In the genomic region with DNA sequence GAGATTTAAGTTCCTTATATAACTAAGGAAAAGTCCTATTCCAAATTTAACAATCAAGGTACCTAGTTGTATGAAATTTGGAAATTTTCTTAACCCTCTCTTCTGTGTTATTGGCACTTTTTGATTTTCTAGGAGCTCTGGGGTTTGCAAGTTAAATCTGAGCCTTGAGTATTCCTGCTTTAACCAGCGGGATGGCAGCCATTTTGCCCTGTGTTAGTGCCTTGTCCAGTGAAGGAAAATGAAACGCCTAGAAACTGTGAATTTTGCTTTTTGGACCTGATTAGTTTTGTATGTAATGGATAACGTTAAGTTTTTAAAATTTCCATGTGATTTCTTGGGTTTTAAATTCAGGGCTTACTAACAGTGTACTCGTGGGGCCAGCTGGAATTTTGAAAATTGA, we compare ENCODE assay signal across 21 cellular contexts. TPM values are rescaled to one million over a fixed set of nuclear protein-coding genes. Genes with fewer than 3 reads are reported as not detected.
A peak's percentile ranks its signal among the peaks of the same experiment; 100 is the strongest.
DNase-seq lines count a peak whose midpoint lies in the region; ATAC-seq, FAIRE-seq and TF ChIP-seq lines count a peak whose summit lies in the region.
"Had no signal": no experiment of that assay in that cellular context is flagged by ENCODE, and none has a peak within 500 bp of the region (broad histone marks: within the 10 kb centered on the region; RNA-seq: fewer than 3 reads in every experiment).

No MANE protein-coding gene starts in this region.

- TF ChIP-seq CTCF in A549 (IDR thresholded peaks at IDR 0.05), result no peak
- TF ChIP-seq CTCF in endodermal cell (conservative IDR thresholded peaks at IDR 0.05), result no peak
- TF ChIP-seq CTCF in lower leg skin (IDR thresholded peaks at IDR 0.05), result no peak
- no peak for TF ChIP-seq CTCF in spleen (IDR thresholded peaks at IDR 0.05 in 8 of 11, conservative IDR thresholded peaks at IDR 0.05 in 3 of 11)

- CTCF ChIA-PET in A549 (lab: Yijun Ruan, JAX), result interaction anchor here (1.0 to 2.9 kb wide), 2 partner anchors 11 to 12 kb away, joined by 3 to 9 read pairs; no protein-coding TSS in a partner anchor

- H3K9me3 ChIP-seq in A549, result no peaks in the 10 kb centered on the region
- H3K9me3 ChIP-seq in endodermal cell (ENCODE audit: control insufficient read depth, low read length), result no peaks in the 10 kb centered on the region
- no peaks in the 10 kb centered on the region for H3K9me3 ChIP-seq in spleen
- H3K9me3 ChIP-seq: heart right ventricle, pancreas had no signal

- ATAC-seq in A549 (no peak), naive B cell (ENCODE audit: low read depth in 2 of 2) (no peak), GM21515 (IDR thresholded peaks at IDR 0.05; ENCODE audit: unreplicated experiment) (no peak)
- ATAC-seq: naive thymus-derived CD8-positive, alpha-beta T cell had no signal

- no peaks in the 10 kb centered on the region for H3K9me3 Mint-ChIP-seq in endodermal cell
- H3K9me3 Mint-ChIP-seq in naive B cell, result peaks cover 0 to 6% (median 0%) of the 10 kb centered on the region in 7 donors
- H3K9me3 Mint-ChIP-seq: activated CD4-positive, alpha-beta memory T cell treated with anti-CD3 and anti-CD28 coated beads for 36 hours; activated naive CD4-positive, alpha-beta T cell treated with anti-CD3 and anti-CD28 coated beads for 36 hours; naive thymus-derived CD8-positive, alpha-beta T cell had no signal

- POLR2A ChIA-PET in A549 (lab: Yijun Ruan, JAX), result no interaction called here

- TF ChIP-seq RAD21 in A549 (conservative IDR thresholded peaks at IDR 0.05 in 1 of 2, IDR thresholded peaks at IDR 0.05 in 1 of 2) (no peak), Ishikawa (IDR thresholded peaks at IDR 0.05; ENCODE audit: low read depth) (no peak)

- no peaks in the 10 kb centered on the region for H3K27me3 ChIP-seq in endodermal cell (ENCODE audit: control insufficient read depth, insufficient read depth, low read length, poor library complexity, severe bottlenecking)
- no peaks in the 10 kb centered on the region for H3K27me3 ChIP-seq in spleen (replicated peaks in 1 of 7)
- H3K27me3 ChIP-seq: heart right ventricle, pancreas had no signal

- H3K4me1 ChIP-seq in A549 (peaks cover 52% of the 10 kb centered on the region), endodermal cell (ENCODE audit: control insufficient read depth, insufficient read depth, low read length) (no peaks in the 10 kb centered on the region), spleen (peaks cover 3 to 89% (median 32%) of the 10 kb centered on the region in 6 donors)

- WGBS in A549 (ENCODE audit: missing lambda C conversion rate), result 86% methylated on average over 4 of the region's 4 CpGs
- 92 to 96% methylated on average over 2 to 4 of the region's 4 CpGs for WGBS in endodermal cell (ENCODE audit: insufficient coverage in 1 of 2, insufficient read length in 1 of 2), 2 experiments
- WGBS in lower leg skin, 2 donors, result 79 to 82% methylated on average over 4 of the region's 4 CpGs
- 84 to 95% (median 91%) methylated on average over 4 of the region's 4 CpGs for WGBS in spleen, 5 donors

- H3K4me1 Mint-ChIP-seq in endodermal cell, result peaks cover 11% of the 10 kb centered on the region
- H3K4me1 Mint-ChIP-seq in naive B cell, result peaks cover 37 to 69% (median 61%) of the 10 kb centered on the region in 3 donors

- H3K36me3 ChIP-seq in endodermal cell (ENCODE audit: control insufficient read depth, insufficient read depth, low read length) (no peaks in the 10 kb centered on the region), spleen (peaks cover 0 to 9% (median 0%) of the 10 kb centered on the region in 6 donors)
- H3K36me3 ChIP-seq: heart right ventricle, pancreas had no signal

- no peak for TF ChIP-seq POLR2A in A549 (IDR thresholded peaks at IDR 0.05; ENCODE audit: low read length)
- TF ChIP-seq POLR2A in lower leg skin (IDR thresholded peaks at IDR 0.05), result no peak
- no peak for TF ChIP-seq POLR2A in spleen (IDR thresholded peaks at IDR 0.05)

- H3K27me3 Mint-ChIP-seq in endodermal cell (ENCODE audit: insufficient read depth) (no peaks in the 10 kb centered on the region), naive B cell (no peaks in the 10 kb centered on the region)
- H3K27me3 Mint-ChIP-seq: activated CD4-positive, alpha-beta memory T cell treated with anti-CD3 and anti-CD28 coated beads for 36 hours; CD4-positive, CD25-positive, alpha-beta regulatory T cell; naive thymus-derived CD8-positive, alpha-beta T cell had no signal

- H3K27ac Mint-ChIP-seq in endodermal cell (peak overlapping the region; percentile 71), naive B cell (peak overlapping the region; percentile 24 to 75 (median 41))
- H3K27ac Mint-ChIP-seq: activated CD4-positive, alpha-beta memory T cell treated with anti-CD3 and anti-CD28 coated beads for 36 hours; activated naive CD4-positive, alpha-beta T cell treated with anti-CD3 and anti-CD28 coated beads for 36 hours; CD4-positive, CD25-positive, alpha-beta regulatory T cell had no signal

- no peak for DNase-seq in A549 (ENCODE audit: low read depth in 1 of 2, low spot score in 1 of 2)
- DNase-seq in endodermal cell, result no peak
- no peak for DNase-seq in naive B cell
- DNase-seq in stimulated activated CD4-positive, alpha-beta T cell treated with anti-CD3 and anti-CD28 coated beads, Interleukin-1b, Interleukin-23, amount 100 ng/mL, for 48 hours, result no peak
- no peak for DNase-seq in lower leg skin (ENCODE audit: low spot score in 2 of 2)
- no peak for DNase-seq in spleen
- DNase-seq: activated CD4-positive, alpha-beta memory T cell treated with anti-CD3 and anti-CD28 coated beads for 36 hours; activated naive CD4-positive, alpha-beta T cell treated with anti-CD3 and anti-CD28 coated beads for 36 hours; CD4-positive, CD25-positive, alpha-beta regulatory T cell; DMS79; heart right ventricle; KG1; naive thymus-derived CD8-positive, alpha-beta T cell; NCI-H1930; NCI-H524 treated with DMSO at 0.1 percent for 48 hours; pancreas; stimulated activated CD4-positive, alpha-beta T cell treated with anti-CD3 and anti-CD28 coated beads, Interleukin-2, amount 100 ng/mL, for 24 hours had no signal

- H3K9ac ChIP-seq in endodermal cell (ENCODE audit: extremely low read depth, low read length, poor library complexity, severe bottlenecking), result no peak overlapping the region

- H3K4me3 Mint-ChIP-seq in endodermal cell, result no peak overlapping the region
- H3K4me3 Mint-ChIP-seq in naive B cell, result no peak overlapping the region
- H3K4me3 Mint-ChIP-seq: activated CD4-positive, alpha-beta memory T cell treated with anti-CD3 and anti-CD28 coated beads for 36 hours; activated naive CD4-positive, alpha-beta T cell treated with anti-CD3 and anti-CD28 coated beads for 36 hours; CD4-positive, CD25-positive, alpha-beta regulatory T cell; naive thymus-derived CD8-positive, alpha-beta T cell had no signal

- H3K36me3 Mint-ChIP-seq in endodermal cell (ENCODE audit: low read depth) (peaks cover 5% of the 10 kb centered on the region), naive B cell (peaks cover 0 to 7% of the 10 kb centered on the region in 2 donors)

- H3K4me2 ChIP-seq in A549, result no peak overlapping the region; the same call in 2 of the 3 replicates

- intact Hi-C loops in lower leg skin (cut with DNase I; ENCODE audit: low total_unique reads) (no loop called here), spleen (cut with DNase I; ENCODE audit: low total_unique reads) (no loop called here)

- H3K4me3 ChIP-seq in A549 (no peak overlapping the region), endodermal cell (ENCODE audit: low read length) (no peak overlapping the region), lower leg skin (ENCODE audit: low read depth, poor library complexity, severe bottlenecking) (no peak overlapping the region), spleen (no peak overlapping the region)
- H3K4me3 ChIP-seq: heart right ventricle, lung, pancreas had no signal

- TF ChIP-seq EP300 in A549 (IDR thresholded peaks at IDR 0.05) (no peak), Ishikawa (IDR thresholded peaks at IDR 0.05; ENCODE audit: borderline replicate concordance) (no peak)

- H3K27ac ChIP-seq in A549, result peak overlapping the region; percentile 65 to 75; a peak in 4 of 6 replicates
- no peak overlapping the region for H3K27ac ChIP-seq in endodermal cell (ENCODE audit: low read depth, low read length)
- no peak overlapping the region for H3K27ac ChIP-seq in spleen

- FAIRE-seq in A549 (lab: Jason Lieb, UNC), result no peak
- FAIRE-seq: pancreas, urothelium cell line had no signal

TF ChIP-seq in A549, 52 proteins besides CTCF, POLR2A, EP300 and RAD21 (continues in another document):
- TF ChIP-seq FOXS1 (CRISPR knock-in tag; IDR thresholded peaks at IDR 0.05), result no peak
- TF ChIP-seq MYC (IDR thresholded peaks at IDR 0.05; ENCODE audit: borderline replicate concordance, low read length), result no peak
- no peak for TF ChIP-seq ZNF302 (CRISPR knock-in tag; IDR thresholded peaks at IDR 0.05)
- TF ChIP-seq JUNB (IDR thresholded peaks at IDR 0.05), result no peak
- TF ChIP-seq RFX5 (IDR thresholded peaks at IDR 0.05), result no peak
- TF ChIP-seq ZSCAN20 (CRISPR knock-in tag; IDR thresholded peaks at IDR 0.05), result no peak
- no peak for TF ChIP-seq JUN (IDR thresholded peaks at IDR 0.05)
- no peak for TF ChIP-seq HOXB13 (CRISPR knock-in tag; IDR thresholded peaks at IDR 0.05; ENCODE audit: low read depth)
- no peak for TF ChIP-seq SREBF2 (IDR thresholded peaks at IDR 0.05)
- TF ChIP-seq BHLHE40 (IDR thresholded peaks at IDR 0.05; ENCODE audit: low read depth, low read length), result no peak

TF ChIP-seq in Ishikawa, 13 proteins besides CTCF, POLR2A, EP300 and RAD21:
- TF ChIP-seq YY1 (IDR thresholded peaks at IDR 0.05; ENCODE audit: low read depth) (peak; percentile 42; the same call in 1 of the 2 replicates), TAF1 (IDR thresholded peaks at IDR 0.05; ENCODE audit: low read depth) (no peak)

RNA-seq across cellular contexts. Expression of a gene that starts 45.1 kb away (rescaled TPM):
- polyA plus RNA-seq in A549 (2011; rRNA removed), result 29.3 and 32.8 TPM in 2 replicates
- polyA plus RNA-seq in A549 (2012; cell fraction: cytosol; rRNA removed), result 10.6 and 13.3 TPM in 2 replicates
- polyA plus RNA-seq in A549 (2012; cell fraction: nucleus; rRNA removed), result 13.1 and 18.6 TPM in 2 replicates
- polyA plus RNA-seq in A549 (2017; fragmentation: RNase III; extraction: RNeasy Plus Mini Kit Qiagen cat#74134 plus additional on column Dnase treatment), result 16.2 to 16.9 TPM (median 16.4 TPM) in 3 replicates
- 71.4 and 73.4 TPM in 2 replicates for polyA minus RNA-seq in A549 (2011; rRNA and poly(A)+ RNA removed)
- 10 to 100 TPM; 20.6 to 21.3 TPM for total RNA-seq in endodermal cell
- 19.2 TPM for polyA plus RNA-seq in endodermal cell (2013, experiment 1 of 2)
- 18.2 TPM for polyA plus RNA-seq in endodermal cell (2013, experiment 2 of 2)
- polyA plus RNA-seq in naive B cell (ENCODE audit: low read depth in 6 of 6), result 10 to 100 TPM; 13.4 to 26.7 (median 18.1) TPM
- 100 to 1,000 TPM in 1 of 4 donors, 10 to 100 TPM in 3; 56.9 to 104 (median 68.6) TPM for total RNA-seq in lower leg skin
- 10 to 100 TPM; 46.2 to 96.4 (median 77.7) TPM for total RNA-seq in spleen
- 10 to 100 TPM in 1 of 3 donors, 1 to 10 TPM in 2; 5.6 to 10.5 (median 7.0) TPM for polyA plus RNA-seq in spleen

Comparison
In these comparisons a context has a peak if more than half of its experiments do, and no peak if none do; other contexts are left out.
1. H3K27ac ChIP-seq: peak in A549 (2 of 2); none in endodermal cell (single experiment) and spleen (0 of 8).